ENCODE assay signal across 8 cellular contexts in the genomic region with DNA sequence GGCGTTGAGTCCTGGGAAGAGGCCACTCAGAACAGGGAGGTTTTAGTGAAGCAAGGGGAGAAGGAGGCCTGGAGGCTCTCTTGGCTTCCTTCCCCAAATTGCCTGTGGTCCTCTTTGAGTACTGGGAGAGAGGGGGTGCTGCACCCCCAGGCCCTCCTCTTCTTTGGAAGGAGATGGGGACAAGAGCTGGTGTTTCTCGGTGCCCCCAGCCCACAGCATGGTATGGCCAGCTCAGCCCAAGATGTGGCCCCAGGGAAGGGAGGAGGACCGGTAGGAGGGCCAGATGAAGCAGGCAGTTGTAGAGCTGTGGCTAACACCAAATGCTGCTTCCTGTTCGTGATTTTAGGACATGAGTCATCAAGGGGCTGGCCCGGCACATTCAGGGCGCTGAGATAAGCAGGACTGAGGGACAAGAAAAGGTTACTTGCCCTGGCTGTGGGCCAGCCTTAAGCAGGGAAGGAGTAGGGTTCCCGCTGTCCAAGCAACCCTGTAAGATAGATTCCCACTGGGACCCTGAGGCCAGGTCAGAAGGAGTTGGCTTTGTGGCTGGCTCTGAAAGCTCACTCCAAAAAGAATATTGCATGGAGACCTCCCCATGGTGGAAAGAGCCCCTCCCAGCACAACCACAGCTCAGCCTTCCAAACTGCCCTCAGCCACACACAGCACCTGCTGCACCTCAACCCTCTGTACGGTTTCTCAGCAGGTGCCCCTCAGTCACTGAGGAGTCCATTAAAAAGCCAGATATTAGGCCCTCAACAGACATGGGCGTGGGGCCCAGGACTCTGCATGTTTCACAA. TPM values are rescaled to one million over a fixed set of nuclear protein-coding genes. Genes with fewer than 3 reads are reported as not detected.
DNase-seq lines count a peak whose midpoint lies in the region; ATAC-seq and TF ChIP-seq lines count a peak whose summit lies in the region.

No MANE protein-coding gene starts in this region.

- peaks cover 2% of the 10 kb centered on the region for H3K9me3 Mint-ChIP-seq in activated naive CD4-positive, alpha-beta T cell treated with anti-CD3 and anti-CD28 coated beads, Interleukin-2, amount 10 ng/mL, durations not matched to agents 7 days and 5 days

- H3K4me3 ChIP-seq in RWPE2 (ENCODE audit: severe bottlenecking) (no peak overlapping the region), heart left ventricle (peak overlapping the region in 3 of 12 donors; percentile 7 to 20 (median 17)), skin epidermis (no peak overlapping the region)

- CTCF ChIA-PET in activated naive CD4-positive, alpha-beta T cell treated with anti-CD3 and anti-CD28 coated beads, Interleukin-2, amount 10 ng/mL, durations not matched to agents 7 days and 5 days (lab: Charles Lee) = interaction anchor here (1.0 to 2.5 kb wide), 4 partner anchors 12 to 37 kb away, joined by 4 to 22 read pairs (median 9); no protein-coding TSS in a partner anchor

- H3K36me3 Mint-ChIP-seq in activated naive CD4-positive, alpha-beta T cell treated with anti-CD3 and anti-CD28 coated beads, Interleukin-2, amount 10 ng/mL, durations not matched to agents 7 days and 5 days = peaks cover 4% of the 10 kb centered on the region

- intact Hi-C loops in heart left ventricle (cut with DNase I) = loop anchor here in 1 of 10 donors (5.0 kb wide), 1 partner anchor 35 kb away; no protein-coding TSS in a partner anchor

- H3K9me3 ChIP-seq in RWPE2 (ENCODE audit: severe bottlenecking) = no peaks in the 10 kb centered on the region
- H3K9me3 ChIP-seq in heart left ventricle = no peaks in the 10 kb centered on the region

- peak; percentile 80 for ATAC-seq in GM18870 (IDR thresholded peaks at IDR 0.05; ENCODE audit: unreplicated experiment)
- ATAC-seq in HG03097 (IDR thresholded peaks at IDR 0.05; ENCODE audit: low FRiP score, unreplicated experiment) = peak; percentile 60
- ATAC-seq in RWPE2 (ENCODE audit: low read depth) = peak; percentile 83
- peak; percentile 92 to 98 (median 97) for ATAC-seq in heart left ventricle

- peak overlapping the region; percentile 35 for H3K4me3 Mint-ChIP-seq in activated naive CD4-positive, alpha-beta T cell treated with anti-CD3 and anti-CD28 coated beads, Interleukin-2, amount 10 ng/mL, durations not matched to agents 7 days and 5 days

- no peak for TF ChIP-seq CTCF in RWPE2 (IDR thresholded peaks at IDR 0.05; ENCODE audit: poor library complexity, severe bottlenecking)
- TF ChIP-seq CTCF in heart left ventricle (IDR thresholded peaks at IDR 0.05) = no peak

- H3K4me1 ChIP-seq in RWPE2 (ENCODE audit: insufficient read depth, poor library complexity, severe bottlenecking) (peaks cover 19% of the 10 kb centered on the region), heart left ventricle (peaks cover 7 to 99% (median 23%) of the 10 kb centered on the region in 12 donors)

- in situ Hi-C loops in ACHN (cut with HindIII; ENCODE audit: low pct_ligation_motif_present, low pct_unique_long_range_greater_than_20kb, low sequenced_read_pairs) = no loop called here

- DNase-seq in ACHN = peak; percentile 50
- DNase-seq in RWPE2 (ENCODE audit: low spot score) = no peak
- peak; percentile 85 for DNase-seq in activated naive CD4-positive, alpha-beta T cell treated with anti-CD3 and anti-CD28 coated beads, Interleukin-2, amount 10 ng/mL, durations not matched to agents 7 days and 5 days
- peak; percentile 92 to 97 (median 94) for DNase-seq in heart left ventricle
- DNase-seq in NCI-H524 treated with DMSO at 0.1 percent for 48 hours (lab: John Stamatoyannopoulos, UW) = no peak

- TF ChIP-seq POLR2A in heart left ventricle (IDR thresholded peaks at IDR 0.05) = peak in 1 of 2 donors; percentile 30

- H3K27ac ChIP-seq in RWPE2 (ENCODE audit: poor library complexity, severe bottlenecking) (peak overlapping the region; percentile 30), heart left ventricle (peak overlapping the region; percentile 61 to 97 (median 80)), skin epidermis (peak overlapping the region in 20 of 21 experiments; percentile 41 to 93 (median 77))

- WGBS in heart left ventricle, 4 donors = 19 to 27% (median 24%) methylated on average over 8 to 9 of the region's 9 CpGs

- H3K36me3 ChIP-seq in RWPE2 (ENCODE audit: low read depth) (no peaks in the 10 kb centered on the region), heart left ventricle (no peaks in the 10 kb centered on the region)

- H3K27me3 ChIP-seq in RWPE2 (ENCODE audit: insufficient read depth, poor library complexity, severe bottlenecking) (peaks cover 10% of the 10 kb centered on the region), heart left ventricle (peaks cover 0 to 3% (median 0%) of the 10 kb centered on the region in 9 donors)

- no peaks in the 10 kb centered on the region for H3K27me3 Mint-ChIP-seq in activated naive CD4-positive, alpha-beta T cell treated with anti-CD3 and anti-CD28 coated beads, Interleukin-2, amount 10 ng/mL, durations not matched to agents 7 days and 5 days

- peaks cover 93% of the 10 kb centered on the region for H3K4me1 Mint-ChIP-seq in activated naive CD4-positive, alpha-beta T cell treated with anti-CD3 and anti-CD28 coated beads, Interleukin-2, amount 10 ng/mL, durations not matched to agents 7 days and 5 days

- H3K27ac Mint-ChIP-seq in activated naive CD4-positive, alpha-beta T cell treated with anti-CD3 and anti-CD28 coated beads, Interleukin-2, amount 10 ng/mL, durations not matched to agents 7 days and 5 days = peak overlapping the region; percentile 95

RNA-seq across cellular contexts. Expression of gene TNFRSF1B, which starts 4.9 kb away (rescaled TPM):
- 10 to 100 TPM; 11.2 to 71.0 (median 16.6) TPM for total RNA-seq in heart left ventricle
- polyA plus RNA-seq in heart left ventricle = 10 to 100 TPM in 1 of 2 donors, 1 to 10 TPM in 1; 8.6 to 14.9 TPM

Comparison
In these comparisons a context has a peak if more than half of its experiments do, and no peak if none do; other contexts are left out.
1. DNase-seq: peak in ACHN (single experiment), activated naive CD4-positive, alpha-beta T cell treated with anti-CD3 and anti-CD28 coated beads, Interleukin-2, amount 10 ng/mL, durations not matched to agents 7 days and 5 days (single experiment) and heart left ventricle (5 of 5); none in RWPE2 (single experiment) and NCI-H524 treated with DMSO at 0.1 percent for 48 hours (single experiment).
2. H3K27ac ChIP-seq: peak in every context shown above with its lines; median percentile 80 in heart left ventricle; 77 in skin epidermis; 30 in RWPE2.
3. Peak in every context shown above with its lines, with median percentiles within 50 percentile points of each other: ATAC-seq.